ENCODE assay signal across 11 cellular contexts in genomic region chr9:33785914-33786313, GRCh38. TPM values are rescaled to one million over a fixed set of nuclear protein-coding genes. Genes with fewer than 3 reads are reported as not detected.
DNase-seq lines count a peak whose midpoint lies in the region; TF ChIP-seq lines count a peak whose summit lies in the region.
"Had no signal": no experiment of that assay in that cellular context is flagged by ENCODE, and none has a peak within 500 bp of the region (broad histone marks: within the 10 kb centered on the region; RNA-seq: fewer than 3 reads in every experiment).

No MANE protein-coding gene starts in this region.

- in situ Hi-C loops in G401 (cut with HindIII; ENCODE audit: low sequenced_read_pairs) = no loop called here

- no peak overlapping the region for H3K4me2 ChIP-seq in OCI-LY7 (ENCODE audit: low read length)

- DNase-seq in A673 (ENCODE audit: low spot score) (peak; percentile 25), OCI-LY7 (ENCODE audit: low spot score) (peak; percentile 38), fibroblast of mammary gland (ENCODE audit: low read depth) (peak; percentile 36), GF-D8 (lab: John Stamatoyannopoulos, UW) (no peak), G401 (ENCODE audit: low spot score) (no peak)
- DNase-seq in activated CD4-positive, alpha-beta T cell treated with anti-CD3 and anti-CD28 coated beads, Interleukin-2, amount 50 U/mL, for 4 hours = no peak
- no peak for DNase-seq in activated CD4-positive, alpha-beta memory T cell treated with anti-CD3 and anti-CD28 coated beads, Interleukin-2, amount 10 ng/mL, durations not matched to agents 7 days and 5 days
- DNase-seq: right cardiac atrium; stimulated activated naive CD4-positive, alpha-beta T cell had no signal

- no peaks in the 10 kb centered on the region for H3K27me3 ChIP-seq in A673 (replicated peaks; ENCODE audit: insufficient read depth, low read depth, low read length, poor library complexity)

- H3K27ac Mint-ChIP-seq in activated CD4-positive, alpha-beta memory T cell treated with anti-CD3 and anti-CD28 coated beads, Interleukin-2, amount 10 ng/mL, durations not matched to agents 7 days and 5 days = no peak overlapping the region
- H3K27ac Mint-ChIP-seq: activated naive CD8-positive, alpha-beta T cell had no signal

- no peaks in the 10 kb centered on the region for H3K79me2 ChIP-seq in OCI-LY7 (ENCODE audit: insufficient read depth, low read depth, low read length)

- no peaks in the 10 kb centered on the region for H3K4me1 Mint-ChIP-seq in activated CD4-positive, alpha-beta memory T cell treated with anti-CD3 and anti-CD28 coated beads, Interleukin-2, amount 10 ng/mL, durations not matched to agents 7 days and 5 days

- POLR2A ChIA-PET in A673 (lab: Charles Lee; ENCODE audit: low non-redundant PET) = no interaction called here
- POLR2A ChIA-PET in OCI-LY7 (lab: Charles Lee) = no interaction called here
- POLR2A ChIA-PET in activated CD4-positive, alpha-beta memory T cell treated with anti-CD3 and anti-CD28 coated beads, Interleukin-2, amount 10 ng/mL, durations not matched to agents 7 days and 5 days (lab: Charles Lee) = no interaction called here

- intact Hi-C loops in A673 (cut with micrococcal nuclease; ENCODE audit: unreplicated experiment) (no loop called here), OCI-LY7 (cut with micrococcal nuclease; ENCODE audit: unreplicated experiment) (no loop called here)

- H3K4me1 ChIP-seq in A673 (ENCODE audit: insufficient read depth, low read length, poor library complexity, severe bottlenecking) (no peaks in the 10 kb centered on the region), OCI-LY7 (ENCODE audit: insufficient read depth, low read length, poor library complexity, severe bottlenecking) (peaks cover 6% of the 10 kb centered on the region)

- H3K36me3 Mint-ChIP-seq in activated CD4-positive, alpha-beta memory T cell treated with anti-CD3 and anti-CD28 coated beads, Interleukin-2, amount 10 ng/mL, durations not matched to agents 7 days and 5 days (ENCODE audit: low read depth) = no peaks in the 10 kb centered on the region
- H3K36me3 Mint-ChIP-seq: activated naive CD8-positive, alpha-beta T cell had no signal

- BruUV-seq in A673 (replicated peaks; lab: Mats Ljungman, UMichigan) (no TSS peak), OCI-LY7 (replicated peaks; lab: Mats Ljungman, UMichigan) (no TSS peak)

- no peaks in the 10 kb centered on the region for H4K20me1 ChIP-seq in OCI-LY7 (ENCODE audit: insufficient read depth, low read length)

- H3K36me3 ChIP-seq in A673 (ENCODE audit: insufficient read depth, low read length, poor library complexity, severe bottlenecking) (no peaks in the 10 kb centered on the region), OCI-LY7 (ENCODE audit: insufficient read depth, low read length) (no peaks in the 10 kb centered on the region)

- CTCF ChIA-PET in A673 (lab: Charles Lee) (no interaction called here), OCI-LY7 (lab: Charles Lee; ENCODE audit: unreplicated experiment) (no interaction called here)
- CTCF ChIA-PET in activated CD4-positive, alpha-beta memory T cell treated with anti-CD3 and anti-CD28 coated beads, Interleukin-2, amount 10 ng/mL, durations not matched to agents 7 days and 5 days (lab: Charles Lee) = no interaction called here

- no peaks in the 10 kb centered on the region for H3K9me3 Mint-ChIP-seq in activated CD4-positive, alpha-beta memory T cell treated with anti-CD3 and anti-CD28 coated beads, Interleukin-2, amount 10 ng/mL, durations not matched to agents 7 days and 5 days

- H3K4me3 ChIP-seq in A673 (ENCODE audit: low read depth, low read length, poor library complexity, severe bottlenecking) = no peak overlapping the region
- H3K4me3 ChIP-seq in OCI-LY7 (ENCODE audit: low read depth, low read length, poor library complexity, severe bottlenecking) = no peak overlapping the region
- no peak overlapping the region for H3K4me3 ChIP-seq in fibroblast of mammary gland (ENCODE audit: control insufficient read depth, low read depth, low read length)

- TF ChIP-seq CTCF in A673 (conservative IDR thresholded peaks at IDR 0.05; ENCODE audit: low read depth, low read length) = peak; percentile 40
- TF ChIP-seq CTCF in GM12874 (IDR thresholded peaks at IDR 0.05; ENCODE audit: insufficient read depth, low read depth, low read length) = peak; percentile 19; the same call in 1 of the 2 replicates
- TF ChIP-seq CTCF in OCI-LY7 (conservative IDR thresholded peaks at IDR 0.05; ENCODE audit: low read length) = peak; percentile 63
- peak; percentile 42 for TF ChIP-seq CTCF in fibroblast of mammary gland (conservative IDR thresholded peaks at IDR 0.05; ENCODE audit: control insufficient read depth, insufficient read depth, low read depth, low read length)

- H3K9me2 ChIP-seq in OCI-LY7 (ENCODE audit: insufficient read depth, low read length) = no peaks in the 10 kb centered on the region; the same call in 1 of the 2 replicates

- peaks cover 41% of the 10 kb centered on the region for H3K27me3 Mint-ChIP-seq in activated CD4-positive, alpha-beta memory T cell treated with anti-CD3 and anti-CD28 coated beads, Interleukin-2, amount 10 ng/mL, durations not matched to agents 7 days and 5 days

- H3K4me3 Mint-ChIP-seq in activated CD4-positive, alpha-beta memory T cell treated with anti-CD3 and anti-CD28 coated beads, Interleukin-2, amount 10 ng/mL, durations not matched to agents 7 days and 5 days = no peak overlapping the region
- H3K4me3 Mint-ChIP-seq: activated naive CD8-positive, alpha-beta T cell had no signal

- H3K9me3 ChIP-seq in A673 (ENCODE audit: low read depth, low read length, poor library complexity, severe bottlenecking) (no peaks in the 10 kb centered on the region), OCI-LY7 (ENCODE audit: low read length) (no peaks in the 10 kb centered on the region)

- H2AFZ ChIP-seq in OCI-LY7 (ENCODE audit: low read length) = no peak overlapping the region

- H3K27ac ChIP-seq in A673 (ENCODE audit: low read depth, low read length, poor library complexity, severe bottlenecking) (no peak overlapping the region), OCI-LY7 (ENCODE audit: low read depth, low read length, poor library complexity, severe bottlenecking) (no peak overlapping the region)

RNA-seq across cellular contexts. Expression of gene PRSS3, which starts 9.4 kb away (rescaled TPM):
- total RNA-seq in A673 (2021) = not detected in 2 replicates
- not detected in 2 replicates for total RNA-seq in OCI-LY7 (2014; rRNA removed; shearing (Covaris generic))
- not detected in 2 replicates for total RNA-seq in OCI-LY7 (2022)
- total RNA-seq in G401 (2014; rRNA removed; shearing (Covaris generic)) = not detected in 2 replicates
- total RNA-seq in activated CD4-positive, alpha-beta memory T cell treated with anti-CD3 and anti-CD28 coated beads, Interleukin-2, amount 10 ng/mL, durations not matched to agents 7 days and 5 days = not detected
- total RNA-seq: right cardiac atrium had no signal

RNA-seq across cellular contexts. Expression of gene UBE2R2, which starts 31.0 kb away (rescaled TPM):
- total RNA-seq in A673 (2021) (49.2 and 51.2 TPM in 2 replicates), OCI-LY7 (2022) (57.3 and 57.9 TPM in 2 replicates)
- total RNA-seq in OCI-LY7 (2014; rRNA removed; shearing (Covaris generic)) = 10.9 and 13.7 TPM in 2 replicates
- total RNA-seq in G401 (2014; rRNA removed; shearing (Covaris generic)) = 25.0 and 35.5 TPM in 2 replicates
- total RNA-seq in activated CD4-positive, alpha-beta memory T cell treated with anti-CD3 and anti-CD28 coated beads, Interleukin-2, amount 10 ng/mL, durations not matched to agents 7 days and 5 days = 10 to 100 TPM; 35.8 to 37.7 TPM

Comparison
In these comparisons a context has a peak if more than half of its experiments do, and no peak if none do; other contexts are left out.
1. DNase-seq: peak in A673 (single experiment), OCI-LY7 (single experiment) and fibroblast of mammary gland (single experiment); none in GF-D8 (single experiment), G401 (single experiment), activated CD4-positive, alpha-beta T cell treated with anti-CD3 and anti-CD28 coated beads, Interleukin-2, amount 50 U/mL, for 4 hours (0 of 2) and activated CD4-positive, alpha-beta memory T cell treated with anti-CD3 and anti-CD28 coated beads, Interleukin-2, amount 10 ng/mL, durations not matched to agents 7 days and 5 days (single experiment).
2. Peak in every context shown above with its lines, with median percentiles within 50 percentile points of each other: CTCF ChIP-seq.